ENCODE assay signal across 34 cellular contexts in the genomic region with DNA sequence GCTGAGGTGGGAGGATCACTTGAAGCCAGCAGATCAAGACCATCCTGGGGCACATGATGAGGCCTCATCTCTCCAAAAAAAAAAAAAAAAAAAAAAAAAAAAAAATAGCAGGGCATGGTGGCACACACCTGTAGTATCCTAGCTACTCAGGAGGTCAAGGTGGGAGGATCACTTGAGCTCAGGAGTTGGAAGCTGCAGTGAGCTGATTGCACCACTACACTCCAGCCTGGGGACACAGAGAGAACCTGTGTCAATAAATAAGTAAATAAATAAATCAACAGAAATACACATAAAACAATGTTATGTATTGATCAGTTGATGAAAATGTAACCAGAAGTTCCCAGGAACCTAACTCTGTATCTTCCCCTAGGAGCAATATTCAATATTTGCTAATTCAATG.
"Had no signal": no experiment of that assay in that cellular context is flagged by ENCODE, and none has a peak within 500 bp of the region (broad histone marks: within the 10 kb centered on the region; RNA-seq: fewer than 3 reads in every experiment).

No MANE protein-coding gene starts in this region.

- H3K9me3 ChIP-seq: MG63 had no signal

- H3K27me3 ChIP-seq: MG63 had no signal

- H3K36me3 ChIP-seq: MG63 had no signal

- H3K27ac ChIP-seq: KMS-11 had no signal

- DNase-seq: Karpas-422, Kasumi-1, KG1, MG63, MM.1S, MV-4-11, NCI-H1048, NCI-H1092, NCI-H1092 treated with DMSO at 0.1 percent for 48 hours, NCI-H1105, NCI-H1105 treated with DMSO at 0.1 percent for 48 hours, NCI-H1417, NCI-H1417 treated with DMSO at 0.1 percent for 48 hours, NCI-H1436, NCI-H1436 treated with DMSO at 0.1 percent for 48 hours, NCI-H146, NCI-H1694, NCI-H1694 treated with DMSO at 0.1 percent for 48 hours, NCI-H187, NCI-H187 treated with DMSO at 0.1 percent for 48 hours, NCI-H1930, NCI-H2029, NCI-H2029 treated with DMSO at 0.1 percent for 48 hours, NCI-H2081, NCI-H2081 treated with DMSO at 0.1 percent for 48 hours, NCI-H2107, NCI-H2171, NCI-H2171 treated with DMSO at 0.1 percent for 48 hours, NCI-H2227 treated with DMSO at 0.1 percent for 48 hours, NCI-H226, NCI-H345, NCI-H446, NCI-H446 treated with DMSO at 0.1 percent for 48 hours had no signal

- H3K4me2 ChIP-seq: KMS-11 had no signal

- H3K9ac ChIP-seq: KMS-11 had no signal

- H3K4me3 ChIP-seq: MG63 had no signal
